Comparison of ENCODE assay signal across 24 cellular contexts in genomic region chr21:43930848-43931384, GRCh38.
"Had no signal": no experiment of that assay in that cellular context is flagged by ENCODE, and none has a peak within 500 bp of the region (broad histone marks: within the 10 kb centered on the region; RNA-seq: fewer than 3 reads in every experiment).

No MANE protein-coding gene starts in this region.

- H3K27me3 ChIP-seq: foreskin keratinocyte, neutrophil, ovary, right lobe of liver, transverse colon, uterus had no signal

- H3K36me3 ChIP-seq: neutrophil, ovary, right lobe of liver, transverse colon, uterus had no signal

- H3K27ac ChIP-seq: foreskin keratinocyte, neutrophil, ovary, right lobe of liver, transverse colon, uterus, WERI-Rb-1 had no signal

- H3K4me1 ChIP-seq: uterus had no signal

- H3K9me3 ChIP-seq: neutrophil, ovary, right lobe of liver, transverse colon, uterus had no signal

- FAIRE-seq: bronchial epithelial cell, small intestine had no signal

- DNase-seq: activated CD4-positive, alpha-beta T cell treated with anti-CD3 and anti-CD28 coated beads, Interleukin-2, amount 10 ng/mL, durations not matched to agents 7 days and 5 days; activated CD4-positive, CD25-positive, alpha-beta regulatory T cell treated with anti-CD3 and anti-CD28 coated beads, Interleukin-2, amount 50 U/mL, for 72 hours; activated CD8-positive, alpha-beta memory T cell treated with anti-CD3 and anti-CD28 coated beads, Interleukin-2, amount 10 ng/mL, durations not matched to agents 7 days and 5 days; activated CD8-positive, alpha-beta T cell treated with anti-CD3 and anti-CD28 coated beads for 36 hours; activated effector memory CD4-positive, alpha-beta T cell treated with anti-CD3 and anti-CD28 coated beads, Interleukin-2, amount 50 U/mL, for 16 hours; activated T-cell treated with anti-CD3 and anti-CD28 coated beads for 4 hours; amygdala; effector CD8-positive, alpha-beta T cell; foreskin keratinocyte; islet precursor cell; midbrain; natural killer cell; ovary; small intestine; stimulated activated CD4-positive, alpha-beta T cell treated with anti-CD3 and anti-CD28 coated beads, Interleukin-2, amount 100 ng/mL, for 24 hours; T-cell; transverse colon; uterus; WERI-Rb-1 had no signal

- ATAC-seq: activated CD8-positive, alpha-beta memory T cell treated with anti-CD3 and anti-CD28 coated beads, Interleukin-2, amount 10 ng/mL, durations not matched to agents 7 days and 5 days; activated CD8-positive, alpha-beta T cell treated with anti-CD3 and anti-CD28 coated beads for 36 hours; foreskin keratinocyte; left lobe of liver; natural killer cell; right lobe of liver; SK-N-SH treated with all-trans-retinoic acid at 6 μM for 48 hours; T-cell had no signal

- H3K4me3 ChIP-seq: ovary, right lobe of liver, transverse colon, uterus had no signal
